In genomic region chr7:50092579-50093411, GRCh38 we compare ENCODE assay signal across 8 cellular contexts. TPM values are rescaled to one million over a fixed set of nuclear protein-coding genes. Genes with fewer than 3 reads are reported as not detected.
DNase-seq lines count a peak whose midpoint lies in the region; ATAC-seq and TF ChIP-seq lines count a peak whose summit lies in the region.

Gene ZPBP (minus strand): TSS chr7:50093246. CDS start chr7:50093194, 52 bp downstream.

- CTCF ChIA-PET in activated CD8-positive, alpha-beta memory T cell treated with anti-CD3 and anti-CD28 coated beads, Interleukin-2, amount 10 ng/mL, durations not matched to agents 7 days and 5 days (lab: Charles Lee), result interaction anchor here (0.7 to 5.4 kb wide), 46 partner anchors 10 to 1070 kb away, joined by 3 to 62 read pairs (median 4); no protein-coding TSS in a partner anchor

- no peaks in the 10 kb centered on the region for H3K36me3 ChIP-seq in BE2C

- peak; percentile 82 for ATAC-seq in GM19023 (IDR thresholded peaks at IDR 0.05; ENCODE audit: unreplicated experiment)
- ATAC-seq in HG03139 (IDR thresholded peaks at IDR 0.05; ENCODE audit: unreplicated experiment), result peak; percentile 72
- peak; percentile 75 for ATAC-seq in activated CD8-positive, alpha-beta memory T cell treated with anti-CD3 and anti-CD28 coated beads, Interleukin-2, amount 10 ng/mL, durations not matched to agents 7 days and 5 days
- ATAC-seq in natural killer cell, result peak; percentile 75 to 88 (median 82)

- H3K4me1 ChIP-seq in BE2C, result no peaks in the 10 kb centered on the region

- DNase-seq in BE2C, result no peak
- DNase-seq in NCI-H524 (lab: John Stamatoyannopoulos, UW), result peak; percentile 36 to 66
- peak; percentile 59 for DNase-seq in activated CD8-positive, alpha-beta memory T cell treated with anti-CD3 and anti-CD28 coated beads, Interleukin-2, amount 10 ng/mL, durations not matched to agents 7 days and 5 days
- DNase-seq in erythroblast (lab: John Stamatoyannopoulos, UW), result peak; percentile 58 to 74
- DNase-seq in natural killer cell, result peak; percentile 43
- peak; percentile 82 for DNase-seq in superior temporal gyrus (ENCODE audit: extremely low spot score)

- no peaks in the 10 kb centered on the region for H3K9me3 ChIP-seq in BE2C

- no peaks in the 10 kb centered on the region for H3K27me3 ChIP-seq in BE2C

- intact Hi-C loops in natural killer cell (cut with micrococcal nuclease), result loop anchor here (1.0 to 2.0 kb wide), 7 partner anchors 50 to 1068 kb away; no protein-coding TSS in a partner anchor

- H3K4me3 ChIP-seq in BE2C (ENCODE audit: low read depth, low read length), result no peak within 1 kb of the TSS

- H3K4me3 Mint-ChIP-seq in activated CD8-positive, alpha-beta memory T cell treated with anti-CD3 and anti-CD28 coated beads, Interleukin-2, amount 10 ng/mL, durations not matched to agents 7 days and 5 days, result peak within 1 kb of the TSS; percentile 76
- peak within 1 kb of the TSS; percentile 94 for H3K4me3 Mint-ChIP-seq in natural killer cell

- peaks cover 24% of the 10 kb centered on the region for H3K27me3 Mint-ChIP-seq in activated CD8-positive, alpha-beta memory T cell treated with anti-CD3 and anti-CD28 coated beads, Interleukin-2, amount 10 ng/mL, durations not matched to agents 7 days and 5 days
- H3K27me3 Mint-ChIP-seq in natural killer cell (ENCODE audit: low read depth in 2 of 2), result peaks cover 10 to 17% of the 10 kb centered on the region in 2 donors

- TF ChIP-seq CTCF in BE2C (IDR thresholded peaks at IDR 0.05; ENCODE audit: low read depth, low read length) (peak; percentile 69), natural killer cell (IDR thresholded peaks at IDR 0.05) (peak; percentile 96)

- no peaks in the 10 kb centered on the region for H3K36me3 Mint-ChIP-seq in activated CD8-positive, alpha-beta memory T cell treated with anti-CD3 and anti-CD28 coated beads, Interleukin-2, amount 10 ng/mL, durations not matched to agents 7 days and 5 days
- H3K36me3 Mint-ChIP-seq in natural killer cell, result no peaks in the 10 kb centered on the region

- peaks cover 8% of the 10 kb centered on the region for H3K4me1 Mint-ChIP-seq in activated CD8-positive, alpha-beta memory T cell treated with anti-CD3 and anti-CD28 coated beads, Interleukin-2, amount 10 ng/mL, durations not matched to agents 7 days and 5 days
- H3K4me1 Mint-ChIP-seq in natural killer cell, result peaks cover 6 to 7% of the 10 kb centered on the region in 2 donors

- TF ChIP-seq POLR2A in erythroblast (IDR thresholded peaks at IDR 0.05; ENCODE audit: low read length), result no peak

- no peaks in the 10 kb centered on the region for H3K9me3 Mint-ChIP-seq in activated CD8-positive, alpha-beta memory T cell treated with anti-CD3 and anti-CD28 coated beads, Interleukin-2, amount 10 ng/mL, durations not matched to agents 7 days and 5 days (ENCODE audit: low read depth)
- H3K9me3 Mint-ChIP-seq in natural killer cell, result no peaks in the 10 kb centered on the region

- peak within 1 kb of the TSS; percentile 72 for H3K27ac Mint-ChIP-seq in activated CD8-positive, alpha-beta memory T cell treated with anti-CD3 and anti-CD28 coated beads, Interleukin-2, amount 10 ng/mL, durations not matched to agents 7 days and 5 days
- peak within 1 kb of the TSS; percentile 70 to 94 for H3K27ac Mint-ChIP-seq in natural killer cell

RNA-seq across cellular contexts. Expression of gene ZPBP, which starts in this region (rescaled TPM):
- not detected for polyA plus RNA-seq in BE2C (2012; ENCODE audit: insufficient read depth, insufficient read length, low read depth)
- not detected for total RNA-seq in activated CD8-positive, alpha-beta memory T cell treated with anti-CD3 and anti-CD28 coated beads, Interleukin-2, amount 10 ng/mL, durations not matched to agents 7 days and 5 days
- total RNA-seq in natural killer cell, result not detected

Comparison
In these comparisons a context has a peak if more than half of its experiments do, and no peak if none do; other contexts are left out.
1. Peak in DNase-seq and ATAC-seq in activated CD8-positive, alpha-beta memory T cell treated with anti-CD3 and anti-CD28 coated beads, Interleukin-2, amount 10 ng/mL, durations not matched to agents 7 days and 5 days; RNA of the gene not detected or under 1 TPM.
2. Peak in DNase-seq and ATAC-seq in natural killer cell; RNA of the gene not detected or under 1 TPM.